8 cellular contexts compared by ENCODE assay signal in genomic region chr2:27628767-27629709, GRCh38. TPM values are rescaled to one million over a fixed set of nuclear protein-coding genes. Genes with fewer than 3 reads are reported as not detected.
DNase-seq lines count a peak whose midpoint lies in the region; ATAC-seq and TF ChIP-seq lines count a peak whose summit lies in the region.

CCDC121 (minus strand) TSS chr2:27629012; CDS start chr2:27627799, 1,213 bp downstream.
GPN1 (plus strand) TSS chr2:27629050; CDS start chr2:27629059, 9 bp downstream.

- H3K9me3 ChIP-seq in hepatocyte (ENCODE audit: low read depth): no peaks in the 10 kb centered on the region

- H3K27me3 ChIP-seq in hepatocyte: no peaks in the 10 kb centered on the region

- no peaks in the 10 kb centered on the region for H3K36me3 ChIP-seq in hepatocyte (replicated peaks; ENCODE audit: insufficient read depth, low read depth)

- ATAC-seq in GM18498 (IDR thresholded peaks at IDR 0.05; ENCODE audit: unreplicated experiment): peak; percentile 99
- peak; percentile 98 for ATAC-seq in HG02870 (IDR thresholded peaks at IDR 0.05; ENCODE audit: unreplicated experiment)

- H3K79me2 ChIP-seq in hepatocyte: peaks cover 13% of the 10 kb centered on the region

- H2AFZ ChIP-seq in hepatocyte: peak within 1 kb of the TSS; percentile 93

- peak within 1 kb of the TSS; percentile 82 for H3K4me2 ChIP-seq in hepatocyte

- 2% methylated on average over 44 of the region's 44 CpGs for WGBS in hepatocyte (ENCODE audit: low lambda C conversion rate, missing lambda C conversion rate)

- H3K9me2 ChIP-seq in hepatocyte (replicated peaks; ENCODE audit: insufficient read depth): peaks cover 5% of the 10 kb centered on the region

- H3K4me3 ChIP-seq in hepatocyte: peak within 1 kb of the TSS; percentile 67

- peaks cover 14% of the 10 kb centered on the region for H3K4me1 ChIP-seq in hepatocyte (ENCODE audit: insufficient read depth)

- DNase-seq in NCI-H146 (lab: John Stamatoyannopoulos, UW): peak; percentile 90
- DNase-seq in T-helper 1 cell: peak; percentile 84 to 96 (median 91)
- peak; percentile 44 to 94 (median 86) for DNase-seq in anterior cingulate cortex (lab: John Stamatoyannopoulos, UW)
- DNase-seq in hepatocyte (ENCODE audit: low spot score): peak; percentile 94
- peak; percentile 89 for DNase-seq in renal cortical epithelial cell (ENCODE audit: low read depth)
- DNase-seq in cortex of kidney (lab: John Stamatoyannopoulos, UW): no peak

- H4K20me1 ChIP-seq in hepatocyte (ENCODE audit: insufficient read depth, poor library complexity, severe bottlenecking): no peaks in the 10 kb centered on the region

- H3K27ac ChIP-seq in hepatocyte: peak within 1 kb of the TSS; percentile 88

- TF ChIP-seq CTCF in hepatocyte (IDR thresholded peaks at IDR 0.05; ENCODE audit: poor library complexity): no peak

RNA-seq across cellular contexts. Expression of gene CCDC121, which starts in this region (rescaled TPM):
- 2.7 and 4.4 TPM in 2 replicates for total RNA-seq in hepatocyte
- polyA plus RNA-seq in hepatocyte: 2.7 and 5.4 TPM in 2 replicates
- total RNA-seq in renal cortical epithelial cell: 0.69 and 3.8 TPM in 2 replicates

RNA-seq across cellular contexts. Expression of gene GPN1, which starts in this region (rescaled TPM):
- total RNA-seq in hepatocyte (35.8 and 36.5 TPM in 2 replicates), renal cortical epithelial cell (76.8 and 86.5 TPM in 2 replicates)
- polyA plus RNA-seq in hepatocyte: 30.1 and 46.7 TPM in 2 replicates
